Comparison of ENCODE assay signal across 19 cellular contexts in genomic region chr2:16034151-16034974, GRCh38.
DNase-seq lines count a peak whose midpoint lies in the region; ATAC-seq, FAIRE-seq and TF ChIP-seq lines count a peak whose summit lies in the region.
"Had no signal": no experiment of that assay in that cellular context is flagged by ENCODE, and none has a peak within 500 bp of the region (broad histone marks: within the 10 kb centered on the region; RNA-seq: fewer than 3 reads in every experiment).

No MANE protein-coding gene starts in this region.

- H3K4me1 ChIP-seq in keratinocyte (ENCODE audit: control insufficient read depth, extremely low read depth, insufficient read depth, low read length) (no peaks in the 10 kb centered on the region), upper lobe of right lung (no peaks in the 10 kb centered on the region)
- H3K4me1 ChIP-seq: esophagus muscularis mucosa, heart left ventricle, psoas muscle had no signal

- in situ Hi-C loops in SK-MEL-5 (cut with HindIII; ENCODE audit: low pct_unique_long_range_greater_than_20kb, low sequenced_read_pairs) = no loop called here

- no peak overlapping the region for H2AFZ ChIP-seq in keratinocyte (ENCODE audit: control insufficient read depth, low read length)

- H3K9ac ChIP-seq in keratinocyte (ENCODE audit: control insufficient read depth, extremely low read depth, insufficient read depth, low read length) = no peak overlapping the region

- H3K4me2 ChIP-seq in keratinocyte (ENCODE audit: control insufficient read depth, extremely low read depth, insufficient read depth, low read depth, low read length) = no peak overlapping the region

- no peaks in the 10 kb centered on the region for H3K9me1 ChIP-seq in keratinocyte (ENCODE audit: control insufficient read depth, extremely low read depth, insufficient read depth, low read length)

- no peaks in the 10 kb centered on the region for H4K20me1 ChIP-seq in keratinocyte (ENCODE audit: control insufficient read depth, extremely low read depth, insufficient read depth, low read length)

- DNase-seq in NCI-H82 (lab: John Stamatoyannopoulos, UW) = peak; percentile 63
- DNase-seq in NCI-H82 treated with DMSO at 0.1 percent for 48 hours (lab: John Stamatoyannopoulos, UW; ENCODE audit: unreplicated experiment) = no peak
- peak; percentile 52 for DNase-seq in SK-MEL-5 (ENCODE audit: low read depth, low spot score)
- DNase-seq in keratinocyte (ENCODE audit: low read depth, low spot score) = no peak
- no peak for DNase-seq in upper lobe of right lung
- DNase-seq in MV-4-11 (lab: John Stamatoyannopoulos, UW) = no peak
- DNase-seq: activated CD4-positive, CD25-positive, alpha-beta regulatory T cell; activated gamma-delta T cell treated with Interleukin-2 at 50 U/mL for 16 hours; COR-L47; cortex of kidney; HCEC 1CT; heart left ventricle; left lung; NCI-H510A; psoas muscle had no signal

- no peak for FAIRE-seq in keratinocyte (lab: Jason Lieb, UNC)

- no peaks in the 10 kb centered on the region for H3K36me3 ChIP-seq in keratinocyte (ENCODE audit: control insufficient read depth in 2 of 2, extremely low read depth in 1 of 2, insufficient read depth in 2 of 2, low read length in 2 of 2)
- H3K36me3 ChIP-seq in upper lobe of right lung = no peaks in the 10 kb centered on the region
- H3K36me3 ChIP-seq: esophagus muscularis mucosa, heart left ventricle, left lung had no signal

- H3K4me3 ChIP-seq in keratinocyte (ENCODE audit: control insufficient read depth in 2 of 3, extremely low read depth in 1 of 3, insufficient read depth in 2 of 3, low read depth in 1 of 3, low read length in 3 of 3) = no peak overlapping the region
- no peak overlapping the region for H3K4me3 ChIP-seq in upper lobe of right lung
- H3K4me3 ChIP-seq: esophagus muscularis mucosa, heart left ventricle, left lung, psoas muscle had no signal

- H3K9me3 ChIP-seq in keratinocyte (ENCODE audit: control insufficient read depth, low read depth, low read length) = no peaks in the 10 kb centered on the region
- H3K9me3 ChIP-seq in upper lobe of right lung = no peaks in the 10 kb centered on the region
- H3K9me3 ChIP-seq: esophagus muscularis mucosa, heart left ventricle, left lung, psoas muscle had no signal

- no peaks in the 10 kb centered on the region for H3K79me2 ChIP-seq in keratinocyte (ENCODE audit: control insufficient read depth, insufficient read depth, low read length)

- intact Hi-C loops in upper lobe of right lung (cut with DNase I) = no loop called here

- no peaks in the 10 kb centered on the region for H3K27me3 ChIP-seq in keratinocyte (ENCODE audit: control insufficient read depth, extremely low read depth, insufficient read depth, low read length)
- no peaks in the 10 kb centered on the region for H3K27me3 ChIP-seq in upper lobe of right lung
- H3K27me3 ChIP-seq: left lung had no signal

- no peak overlapping the region for H3K27ac ChIP-seq in keratinocyte (ENCODE audit: control insufficient read depth, insufficient read depth, low read length)
- no peak overlapping the region for H3K27ac ChIP-seq in upper lobe of right lung
- H3K27ac ChIP-seq: esophagus muscularis mucosa, heart left ventricle, left lung, psoas muscle had no signal

- ATAC-seq in upper lobe of right lung (peak; percentile 44), GM21529 (IDR thresholded peaks at IDR 0.05; ENCODE audit: unreplicated experiment) (no peak), HG02588 (IDR thresholded peaks at IDR 0.05; ENCODE audit: unreplicated experiment) (no peak)
- ATAC-seq: left lung, Panc1, psoas muscle had no signal

- dilution Hi-C loops in keratinocyte (cut with MboI; ENCODE audit: extremely low pct_ligation_motif_present, low sequenced_read_pairs) = no loop called here

- TF ChIP-seq CTCF in keratinocyte (optimal IDR thresholded peaks at IDR 0.05 in 1 of 3, IDR thresholded peaks at IDR 0.05 in 1 of 3, conservative IDR thresholded peaks at IDR 0.05 in 1 of 3; ENCODE audit: extremely low read depth in 1 of 3, insufficient read depth in 2 of 3, low read length in 3 of 3) (peak in 2 of 3 experiments; percentile 6 to 15), upper lobe of right lung (IDR thresholded peaks at IDR 0.05) (no peak)

Comparison
In these comparisons a context has a peak if more than half of its experiments do, and no peak if none do; other contexts are left out.
1. DNase-seq: peak in NCI-H82 (single experiment) and SK-MEL-5 (single experiment); none in NCI-H82 treated with DMSO at 0.1 percent for 48 hours (single experiment), keratinocyte (single experiment), upper lobe of right lung (single experiment) and MV-4-11 (single experiment).